In the genomic region with DNA sequence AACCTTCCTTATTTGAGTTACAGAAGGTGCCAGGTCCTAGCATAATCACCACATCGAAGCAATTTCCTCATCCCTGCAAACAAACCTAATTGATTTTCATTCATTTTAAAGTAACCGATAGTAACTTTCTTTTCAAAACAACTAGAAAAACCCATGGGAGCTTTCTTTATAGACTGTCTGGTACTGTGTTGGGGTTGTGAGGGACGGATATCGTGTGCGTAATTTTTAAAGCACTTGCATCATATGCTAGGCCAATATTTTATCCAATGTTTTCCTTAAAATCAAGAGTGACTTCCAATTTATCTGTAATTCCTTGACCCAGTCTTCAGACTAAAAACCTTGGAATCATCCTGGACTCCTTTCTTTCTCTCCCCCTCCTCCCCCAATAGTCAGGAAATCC, we compare ENCODE assay signal across 29 cellular contexts.
"Had no signal": no experiment of that assay in that cellular context is flagged by ENCODE, and none has a peak within 500 bp of the region (broad histone marks: within the 10 kb centered on the region; RNA-seq: fewer than 3 reads in every experiment).

No MANE protein-coding gene starts in this region.

- H2AFZ ChIP-seq: neural progenitor cell, parathyroid adenoma had no signal

- H3K27ac Mint-ChIP-seq: natural killer cell; neural progenitor cell; progenitor cell of endocrine pancreas; stimulated activated memory B cell treated with anti-CD40 and anti-IgM and Interleukin-4, amounts not matched to agents 10 μg/mL and 1 μg/mL and 100 μg/mL, for 72 hours; stimulated activated naive CD8-positive, alpha-beta T cell treated with anti-CD3 and anti-CD28 coated beads, Interleukin-15, amount 100 ng/mL, for 72 hours had no signal

- DNase-seq: naive thymus-derived CD4-positive, alpha-beta T cell; natural killer cell; occipital lobe; posterior cingulate gyrus; psoas muscle; right lobe of liver; spleen; stimulated activated CD4-positive, alpha-beta T cell treated with anti-CD3 and anti-CD28 coated beads, Interleukin-12 subunit alpha, Interleukin-12 subunit beta, amount 100 ng/mL, for 4 hours; stimulated activated CD4-positive, alpha-beta T cell treated with anti-CD3 and anti-CD28 coated beads, Interleukin-1b, Interleukin-23, amount 100 ng/mL, for 48 hours; stimulated activated CD4-positive, alpha-beta T cell treated with anti-CD3 and anti-CD28 coated beads, Interleukin-4, amount 100 ng/mL, for 1 hour; stimulated activated CD4-positive, alpha-beta T cell treated with anti-CD3 and anti-CD28 coated beads, Interleukin-4, amount 100 ng/mL, for 4 hours; stimulated activated CD8-positive, alpha-beta memory T cell treated with anti-CD3 and anti-CD28 coated beads, Interleukin-4, amount 100 ng/mL, for 48 hours; stimulated activated naive CD4-positive, alpha-beta T cell; stimulated activated naive CD8-positive, alpha-beta T cell treated with anti-CD3 and anti-CD28 coated beads, Interleukin-15, amount 100 ng/mL, for 72 hours; stimulated activated naive CD8-positive, alpha-beta T cell treated with anti-CD3 and anti-CD28 coated beads, Interleukin-15, Interleukin-2, amounts not matched to agents 100 U/mL and 50 U/mL, for 24 hours; substantia nigra; testis; tibial artery; transverse colon; upper lobe of left lung had no signal

- H3K9ac ChIP-seq: neural progenitor cell, parathyroid adenoma had no signal

- H3K4me3 ChIP-seq: neural progenitor cell, ovary, psoas muscle, right lobe of liver, skin epidermis, smooth muscle cell, spleen, suprapubic skin, testis, tibial artery, transverse colon, upper lobe of left lung had no signal

- H3K4me2 ChIP-seq: neural progenitor cell, smooth muscle cell had no signal

- FAIRE-seq: urothelium cell line had no signal

- H3K27me3 Mint-ChIP-seq: stimulated activated memory B cell treated with anti-CD40 and anti-IgM and Interleukin-4, amounts not matched to agents 10 μg/mL and 1 μg/mL and 100 μg/mL, for 72 hours had no signal

- H3K4me3 Mint-ChIP-seq: naive thymus-derived CD4-positive, alpha-beta T cell; natural killer cell; neural progenitor cell; stimulated activated memory B cell treated with anti-CD40 and anti-IgM and Interleukin-4, amounts not matched to agents 10 μg/mL and 1 μg/mL and 100 μg/mL, for 72 hours; stimulated activated naive CD8-positive, alpha-beta T cell treated with anti-CD3 and anti-CD28 coated beads, Interleukin-15, amount 100 ng/mL, for 72 hours had no signal

- H3K9me3 ChIP-seq: ovary, psoas muscle, right lobe of liver, spleen, suprapubic skin, testis, tibial artery, transverse colon, upper lobe of left lung had no signal

- H3K27me3 ChIP-seq: neural progenitor cell, ovary, right lobe of liver, spleen, suprapubic skin, testis, tibial artery, transverse colon, upper lobe of left lung had no signal

- H3K4me1 Mint-ChIP-seq: natural killer cell had no signal

- H3K27ac ChIP-seq: neural progenitor cell, parathyroid adenoma, psoas muscle, right lobe of liver, skin epidermis, spleen, suprapubic skin, testis, tibial artery, transverse colon, upper lobe of left lung had no signal

- H3K9me3 Mint-ChIP-seq: natural killer cell; stimulated activated memory B cell treated with anti-CD40 and anti-IgM and Interleukin-4, amounts not matched to agents 10 μg/mL and 1 μg/mL and 100 μg/mL, for 72 hours had no signal

- H3K79me2 ChIP-seq: parathyroid adenoma had no signal

- H3K36me3 Mint-ChIP-seq: natural killer cell; neural progenitor cell; stimulated activated memory B cell treated with anti-CD40 and anti-IgM and Interleukin-4, amounts not matched to agents 10 μg/mL and 1 μg/mL and 100 μg/mL, for 72 hours had no signal

- H3K36me3 ChIP-seq: neural progenitor cell, ovary, right lobe of liver, spleen, suprapubic skin, tibial artery, transverse colon, upper lobe of left lung had no signal

- H3K4me1 ChIP-seq: parathyroid adenoma, psoas muscle, right lobe of liver, spleen, suprapubic skin, testis, transverse colon, upper lobe of left lung had no signal

- ATAC-seq: naive thymus-derived CD4-positive, alpha-beta T cell; natural killer cell; psoas muscle; right lobe of liver; stimulated activated memory B cell treated with anti-CD40 and anti-IgM and Interleukin-4, amounts not matched to agents 10 μg/mL and 1 μg/mL and 100 μg/mL, for 72 hours; stimulated activated naive CD8-positive, alpha-beta T cell treated with anti-CD3 and anti-CD28 coated beads, Interleukin-15, amount 100 ng/mL, for 72 hours; stimulated activated naive CD8-positive, alpha-beta T cell treated with anti-CD3 and anti-CD28 coated beads, Interleukin-15, Interleukin-2, amounts not matched to agents 100 U/mL and 50 U/mL, for 24 hours had no signal
